In genomic region chr10:23343591-23344225, GRCh38 we compare ENCODE assay signal across 8 cellular contexts. TPM values are rescaled to one million over a fixed set of nuclear protein-coding genes. Genes with fewer than 3 reads are reported as not detected.
DNase-seq lines count a peak whose midpoint lies in the region; ATAC-seq and TF ChIP-seq lines count a peak whose summit lies in the region.

No MANE protein-coding gene starts in this region.

- no peak for ATAC-seq in GM21529 (IDR thresholded peaks at IDR 0.05; ENCODE audit: unreplicated experiment)

- no peak for TF ChIP-seq CTCF in prostate gland (IDR thresholded peaks at IDR 0.05)

- H3K36me3 ChIP-seq in CD4-positive, alpha-beta memory T cell (ENCODE audit: insufficient read depth, low read length) = no peaks in the 10 kb centered on the region
- no peaks in the 10 kb centered on the region for H3K36me3 ChIP-seq in prostate gland

- H3K27me3 Mint-ChIP-seq in CD4-positive, alpha-beta memory T cell = peaks cover 0 to 1% of the 10 kb centered on the region in 2 donors

- POLR2A ChIA-PET in CD4-positive, alpha-beta memory T cell (lab: Charles Lee; ENCODE audit: partially characterized antibody) = interaction anchor here (0.9 to 5.8 kb wide), 6 partner anchors 11 to 96 kb away, joined by 3 to 55 read pairs (median 4); partner anchors contain the start of gene OTUD1

- intact Hi-C loops in CD4-positive, alpha-beta memory T cell (cut with micrococcal nuclease) = loop anchor here (1.0 to 2.0 kb wide), 2 partner anchors 20 to 95 kb away; partner anchors contain the start of gene OTUD1
- intact Hi-C loops in cardiac septum (cut with DNase I) (loop anchor here (2.0 kb wide), 1 partner anchor 95 kb away; the partner anchor contains the start of gene OTUD1), prostate gland (cut with DNase I) (no loop called here)

- CTCF ChIA-PET in CD4-positive, alpha-beta memory T cell (lab: Charles Lee; ENCODE audit: partially characterized antibody) = interaction anchor here (0.8 to 2.3 kb wide), 5 partner anchors 11 to 186 kb away, joined by 3 to 6 read pairs (median 5); no protein-coding TSS in a partner anchor

- H3K4me3 ChIP-seq in CD4-positive, alpha-beta memory T cell (ENCODE audit: low read length in 2 of 2) = peak overlapping the region in 1 of 2 donors; percentile 56
- peak overlapping the region in 1 of 2 donors; percentile 31 for H3K4me3 ChIP-seq in prostate gland

- no peak for TF ChIP-seq POLR2A in prostate gland (IDR thresholded peaks at IDR 0.05)

- peak overlapping the region; percentile 88 to 95 (median 92) for H3K4me3 Mint-ChIP-seq in CD4-positive, alpha-beta memory T cell

- peaks cover 49% of the 10 kb centered on the region for H3K4me1 ChIP-seq in CD4-positive, alpha-beta memory T cell (ENCODE audit: insufficient read depth, low read length)
- H3K4me1 ChIP-seq in prostate gland (replicated peaks) = no peaks in the 10 kb centered on the region

- peak overlapping the region; percentile 29 to 96 (median 85) for H3K27ac Mint-ChIP-seq in CD4-positive, alpha-beta memory T cell

- 20% methylated on average over 21 of the region's 48 CpGs for WGBS in prostate gland

- peaks cover 0 to 1% (median 0%) of the 10 kb centered on the region in 8 donors for H3K9me3 Mint-ChIP-seq in CD4-positive, alpha-beta memory T cell

- DNase-seq in CD4-positive, alpha-beta memory T cell = peak in 4 of 5 donors; percentile 24 to 43 (median 32)
- DNase-seq in NCI-H146 treated with DMSO at 0.1 percent for 48 hours (lab: John Stamatoyannopoulos, UW; ENCODE audit: unreplicated experiment) (peak; percentile 33), cardiac septum (ENCODE audit: low spot score) (peak; percentile 81), prostate gland (ENCODE audit: low spot score) (peak; percentile 8), HUDEP-2 (lab: John Stamatoyannopoulos, UW; ENCODE audit: unreplicated experiment in 76 of 76) (no peak), GM19240 (ENCODE audit: insufficient read length, low spot score) (no peak)
- DNase-seq in activated naive CD4-positive, alpha-beta T cell (lab: John Stamatoyannopoulos, UW) = peak in 3 of 4 experiments; percentile 12 to 22 (median 15)

- H3K27me3 ChIP-seq in CD4-positive, alpha-beta memory T cell (ENCODE audit: insufficient read depth, low read length) = no peaks in the 10 kb centered on the region
- H3K27me3 ChIP-seq in prostate gland (replicated peaks; ENCODE audit: insufficient read depth) = peaks cover 3% of the 10 kb centered on the region

- H3K4me1 Mint-ChIP-seq in CD4-positive, alpha-beta memory T cell = peaks cover 21 to 50% (median 44%) of the 10 kb centered on the region in 4 donors

- no peaks in the 10 kb centered on the region for H3K9me3 ChIP-seq in CD4-positive, alpha-beta memory T cell (ENCODE audit: control insufficient read depth in 1 of 2, low read length in 2 of 2)
- H3K9me3 ChIP-seq in prostate gland = no peaks in the 10 kb centered on the region

- no peak overlapping the region for H3K27ac ChIP-seq in CD4-positive, alpha-beta memory T cell (ENCODE audit: low read depth, low read length)
- H3K27ac ChIP-seq in prostate gland = no peak overlapping the region

- peaks cover 0 to 2% of the 10 kb centered on the region in 2 donors for H3K36me3 Mint-ChIP-seq in CD4-positive, alpha-beta memory T cell

RNA-seq across cellular contexts. Expression of gene C10orf67, which starts 0.9 kb away (rescaled TPM):
- not detected for total RNA-seq in CD4-positive, alpha-beta memory T cell
- polyA plus RNA-seq in CD4-positive, alpha-beta memory T cell = under 1 TPM; 0.16 to 0.31 TPM
- 0.35 TPM for total RNA-seq in cardiac septum
- total RNA-seq in prostate gland = 1 to 10 TPM in 1 of 2 donors, not detected in 1; 1.0 TPM

Comparison
In these comparisons a context has a peak if more than half of its experiments do, and no peak if none do; other contexts are left out.
1. DNase-seq: peak in CD4-positive, alpha-beta memory T cell (4 of 5), NCI-H146 treated with DMSO at 0.1 percent for 48 hours (single experiment), activated naive CD4-positive, alpha-beta T cell (3 of 4), cardiac septum (single experiment) and prostate gland (single experiment); none in HUDEP-2 (0 of 76) and GM19240 (single experiment).